Comparison of ENCODE assay signal across 10 cellular contexts in genomic region chr1:47996060-47996405, GRCh38. TPM values are rescaled to one million over a fixed set of nuclear protein-coding genes. Genes with fewer than 3 reads are reported as not detected.
DNase-seq lines count a peak whose midpoint lies in the region; ATAC-seq lines count a peak whose summit lies in the region.
"Had no signal": no experiment of that assay in that cellular context is flagged by ENCODE, and none has a peak within 500 bp of the region (broad histone marks: within the 10 kb centered on the region; RNA-seq: fewer than 3 reads in every experiment).

No MANE protein-coding gene starts in this region.

- POLR2A ChIA-PET in activated CD8-positive, alpha-beta T cell treated with anti-CD3 and anti-CD28 coated beads, Interleukin-2, amount 10 ng/mL, durations not matched to agents 7 days and 5 days (lab: Charles Lee) = no interaction called here

- DNase-seq in HAP-1 (ENCODE audit: low spot score in 2 of 2) = no peak
- no peak for DNase-seq in activated CD8-positive, alpha-beta T cell treated with anti-CD3 and anti-CD28 coated beads, Interleukin-2, amount 10 ng/mL, durations not matched to agents 7 days and 5 days
- no peak for DNase-seq in NK-92 treated with Interleukin-12 subunit alpha and Interleukin-12 subunit beta, amount 100 ng/mL, for 24 hours (lab: John Stamatoyannopoulos, UW)
- DNase-seq in COR-L47 (lab: John Stamatoyannopoulos, UW) = no peak
- DNase-seq in globus pallidus (ENCODE audit: low spot score) = no peak
- DNase-seq: GDM1, left colon had no signal

- H3K4me1 ChIP-seq in HAP-1 (no peaks in the 10 kb centered on the region; the same call in 1 of the 2 replicates), iPS-18a (ENCODE audit: control insufficient read depth, low read depth, low read length) (peaks cover 23% of the 10 kb centered on the region), rectal smooth muscle tissue (ENCODE audit: control insufficient read depth, insufficient read depth, low read length) (peaks cover 2% of the 10 kb centered on the region)

- peaks cover 3% of the 10 kb centered on the region for H3K36me3 Mint-ChIP-seq in activated CD8-positive, alpha-beta T cell treated with anti-CD3 and anti-CD28 coated beads, Interleukin-2, amount 10 ng/mL, durations not matched to agents 7 days and 5 days (ENCODE audit: low read depth)

- H3K4me3 ChIP-seq in HAP-1 = peak overlapping the region; percentile 43
- peak overlapping the region; percentile 56 for H3K4me3 ChIP-seq in iPS-18a (ENCODE audit: low read length)
- peak overlapping the region; percentile 49 for H3K4me3 ChIP-seq in rectal smooth muscle tissue (ENCODE audit: low read length)

- no peak overlapping the region for H3K27ac ChIP-seq in iPS-18a (ENCODE audit: low read length)
- peak overlapping the region; percentile 27 for H3K27ac ChIP-seq in rectal smooth muscle tissue (ENCODE audit: low read depth, low read length)

- no peak for ATAC-seq in activated CD8-positive, alpha-beta T cell treated with anti-CD3 and anti-CD28 coated beads, Interleukin-2, amount 10 ng/mL, durations not matched to agents 7 days and 5 days
- no peak for ATAC-seq in GM21515 (IDR thresholded peaks at IDR 0.05; ENCODE audit: unreplicated experiment)

- no peak overlapping the region for H3K9ac ChIP-seq in iPS-18a (ENCODE audit: low read length)
- no peak overlapping the region for H3K9ac ChIP-seq in rectal smooth muscle tissue (ENCODE audit: low read length)

- no peak overlapping the region for H3K27ac Mint-ChIP-seq in activated CD8-positive, alpha-beta T cell treated with anti-CD3 and anti-CD28 coated beads, Interleukin-2, amount 10 ng/mL, durations not matched to agents 7 days and 5 days

- H3K4me1 Mint-ChIP-seq in activated CD8-positive, alpha-beta T cell treated with anti-CD3 and anti-CD28 coated beads, Interleukin-2, amount 10 ng/mL, durations not matched to agents 7 days and 5 days (ENCODE audit: low read depth) = peaks cover 5% of the 10 kb centered on the region

- peak overlapping the region; percentile 48 for H3K4me3 Mint-ChIP-seq in activated CD8-positive, alpha-beta T cell treated with anti-CD3 and anti-CD28 coated beads, Interleukin-2, amount 10 ng/mL, durations not matched to agents 7 days and 5 days

- CTCF ChIA-PET in activated CD8-positive, alpha-beta T cell treated with anti-CD3 and anti-CD28 coated beads, Interleukin-2, amount 10 ng/mL, durations not matched to agents 7 days and 5 days (lab: Charles Lee) = no interaction called here

- H3K9me3 Mint-ChIP-seq in activated CD8-positive, alpha-beta T cell treated with anti-CD3 and anti-CD28 coated beads, Interleukin-2, amount 10 ng/mL, durations not matched to agents 7 days and 5 days (ENCODE audit: insufficient read depth) = no peaks in the 10 kb centered on the region

- H3K27me3 ChIP-seq in HAP-1 (ENCODE audit: low read depth) = peaks cover 8% of the 10 kb centered on the region; the same call in 1 of the 2 replicates
- H3K27me3 ChIP-seq in iPS-18a (ENCODE audit: control insufficient read depth, insufficient read depth, low read length) = peaks cover 39% of the 10 kb centered on the region
- H3K27me3 ChIP-seq in rectal smooth muscle tissue (ENCODE audit: control insufficient read depth, insufficient read depth, low read length) = peaks cover 14% of the 10 kb centered on the region

- in situ Hi-C loops in HAP-1 (cut with MboI; ENCODE audit: low sequenced_read_pairs) = no loop called here

- H3K27me3 Mint-ChIP-seq in activated CD8-positive, alpha-beta T cell treated with anti-CD3 and anti-CD28 coated beads, Interleukin-2, amount 10 ng/mL, durations not matched to agents 7 days and 5 days (ENCODE audit: low read depth) = peaks cover 35% of the 10 kb centered on the region

- no peaks in the 10 kb centered on the region for H3K36me3 ChIP-seq in HAP-1 (replicated peaks)
- H3K36me3 ChIP-seq in iPS-18a (ENCODE audit: control insufficient read depth, low read depth, low read length) = peaks cover 4% of the 10 kb centered on the region
- H3K36me3 ChIP-seq in rectal smooth muscle tissue (ENCODE audit: control insufficient read depth, insufficient read depth, low read length) = no peaks in the 10 kb centered on the region

- H3K9me3 ChIP-seq in HAP-1 (no peaks in the 10 kb centered on the region), iPS-18a (ENCODE audit: control insufficient read depth, low read depth, low read length) (no peaks in the 10 kb centered on the region)

RNA-seq across cellular contexts. Expression of gene TRABD2B, which starts 1.2 kb away (rescaled TPM):
- not detected for total RNA-seq in activated CD8-positive, alpha-beta T cell treated with anti-CD3 and anti-CD28 coated beads, Interleukin-2, amount 10 ng/mL, durations not matched to agents 7 days and 5 days
